ENCODE assay signal across 21 cellular contexts in genomic region chr6:4849214-4849613, GRCh38.
"Had no signal": no experiment of that assay in that cellular context is flagged by ENCODE, and none has a peak within 500 bp of the region (broad histone marks: within the 10 kb centered on the region; RNA-seq: fewer than 3 reads in every experiment).

No MANE protein-coding gene starts in this region.

- H2AFZ ChIP-seq: neural progenitor cell had no signal

- FAIRE-seq: urothelium cell line had no signal

- H3K9me3 ChIP-seq: thyroid gland had no signal

- DNase-seq: activated B cell treated with CpG ODN at 0.5 μM for 24 hours; activated CD4-positive, alpha-beta memory T cell treated with anti-CD3 and anti-CD28 coated beads for 36 hours; activated CD4-positive, alpha-beta T cell treated with anti-CD3 and anti-CD28 coated beads for 4 hours; activated naive CD8-positive, alpha-beta T cell treated with anti-CD3 and anti-CD28 coated beads, Interleukin-2, amount 10 ng/mL, durations not matched to agents 7 days and 5 days; activated T-cell treated with anti-CD3 and anti-CD28 coated beads for 4 hours; anterior cingulate cortex; brain microvascular endothelial cell; cortex of kidney; effector CD4-positive, alpha-beta T cell; esophagus squamous epithelium; hippocampal formation; midbrain; psoas muscle; stimulated activated CD4-positive, alpha-beta T cell treated with anti-CD3 and anti-CD28 coated beads, Interleukin-2, amount 100 ng/mL, for 24 hours; stimulated activated naive CD4-positive, alpha-beta T cell treated with Interleukin-2 at 50 U/mL for 16 hours; SW 1271; T-helper 2 cell; thyroid gland had no signal

- H3K27me3 ChIP-seq: brain microvascular endothelial cell, esophagus squamous epithelium, neural progenitor cell, thyroid gland had no signal

- H3K36me3 ChIP-seq: brain microvascular endothelial cell, esophagus squamous epithelium, neural progenitor cell, thyroid gland had no signal

- H3K4me3 ChIP-seq: esophagus squamous epithelium, neural progenitor cell, psoas muscle, thyroid gland had no signal

- H3K9ac ChIP-seq: neural progenitor cell had no signal

- H3K27ac Mint-ChIP-seq: activated B cell treated with CpG ODN at 0.5 μM for 24 hours; activated CD4-positive, alpha-beta memory T cell treated with anti-CD3 and anti-CD28 coated beads for 36 hours; activated naive CD8-positive, alpha-beta T cell treated with anti-CD3 and anti-CD28 coated beads, Interleukin-2, amount 10 ng/mL, durations not matched to agents 7 days and 5 days; neural progenitor cell had no signal

- H3K27ac ChIP-seq: brain microvascular endothelial cell, esophagus squamous epithelium, neural progenitor cell, psoas muscle, thyroid gland had no signal

- H3K27me3 Mint-ChIP-seq: activated B cell treated with CpG ODN at 0.5 μM for 24 hours; activated CD4-positive, alpha-beta memory T cell treated with anti-CD3 and anti-CD28 coated beads for 36 hours; activated naive CD8-positive, alpha-beta T cell treated with anti-CD3 and anti-CD28 coated beads, Interleukin-2, amount 10 ng/mL, durations not matched to agents 7 days and 5 days; central memory CD8-positive, alpha-beta T cell had no signal

- H3K4me3 Mint-ChIP-seq: activated B cell treated with CpG ODN at 0.5 μM for 24 hours; activated CD4-positive, alpha-beta memory T cell treated with anti-CD3 and anti-CD28 coated beads for 36 hours; activated naive CD8-positive, alpha-beta T cell treated with anti-CD3 and anti-CD28 coated beads, Interleukin-2, amount 10 ng/mL, durations not matched to agents 7 days and 5 days; central memory CD8-positive, alpha-beta T cell; neural progenitor cell had no signal
